21 cellular contexts compared by ENCODE assay signal in genomic region chr18:22368066-22368465, GRCh38. TPM values are rescaled to one million over a fixed set of nuclear protein-coding genes. Genes with fewer than 3 reads are reported as not detected.
DNase-seq lines count a peak whose midpoint lies in the region; ATAC-seq, FAIRE-seq and TF ChIP-seq lines count a peak whose summit lies in the region.
"Had no signal": no experiment of that assay in that cellular context is flagged by ENCODE, and none has a peak within 500 bp of the region (broad histone marks: within the 10 kb centered on the region; RNA-seq: fewer than 3 reads in every experiment).

No MANE protein-coding gene starts in this region.

- no peak overlapping the region for H3K4me3 ChIP-seq in bronchial epithelial cell (ENCODE audit: low read depth, low read length)
- no peak overlapping the region for H3K4me3 ChIP-seq in heart right ventricle
- H3K4me3 ChIP-seq in right cardiac atrium (ENCODE audit: low read length), result no peak overlapping the region
- H3K4me3 ChIP-seq: GM23248 had no signal

- H3K27ac Mint-ChIP-seq in activated CD4-positive, alpha-beta memory T cell treated with anti-CD3 and anti-CD28 coated beads for 36 hours, result no peak overlapping the region
- H3K27ac Mint-ChIP-seq: CD4-positive, CD25-positive, alpha-beta regulatory T cell had no signal

- H3K4me1 ChIP-seq in heart right ventricle (no peaks in the 10 kb centered on the region), right cardiac atrium (ENCODE audit: control insufficient read depth, insufficient read depth, low read length) (no peaks in the 10 kb centered on the region)
- H3K4me1 ChIP-seq: BE2C, Caco-2 had no signal

- no peaks in the 10 kb centered on the region for H3K27me3 Mint-ChIP-seq in activated CD4-positive, alpha-beta memory T cell treated with anti-CD3 and anti-CD28 coated beads for 36 hours
- H3K27me3 Mint-ChIP-seq: CD4-positive, CD25-positive, alpha-beta regulatory T cell had no signal

- intact Hi-C loops in heart right ventricle (cut with DNase I), result loop anchor here in 3 of 10 donors (5.0 to 10.0 kb wide), 3 partner anchors 101 to 453 kb away; no protein-coding TSS in a partner anchor
- intact Hi-C loops in right cardiac atrium (cut with DNase I), result loop anchor here in 1 of 4 donors (10.0 kb wide), 1 partner anchor 97 kb away; no protein-coding TSS in a partner anchor
- intact Hi-C loops in sciatic nerve (cut with DNase I), result no loop called here
- intact Hi-C loops in activated CD4-positive, alpha-beta memory T cell treated with anti-CD3 and anti-CD28 coated beads for 36 hours (cut with micrococcal nuclease), result no loop called here

- H3K36me3 ChIP-seq in bronchial epithelial cell (ENCODE audit: control insufficient read depth, insufficient read depth, low read length) (no peaks in the 10 kb centered on the region), heart right ventricle (no peaks in the 10 kb centered on the region)
- H3K36me3 ChIP-seq: BE2C had no signal

- peak; percentile 25 to 95 (median 79) for ATAC-seq in heart right ventricle
- peak; percentile 78 to 86 for ATAC-seq in right cardiac atrium
- no peak for ATAC-seq in sciatic nerve
- ATAC-seq in GM21717 (IDR thresholded peaks at IDR 0.05; ENCODE audit: unreplicated experiment), result no peak

- POLR2A ChIA-PET in activated CD4-positive, alpha-beta memory T cell treated with anti-CD3 and anti-CD28 coated beads for 36 hours (lab: Charles Lee), result no interaction called here

- CTCF ChIA-PET in activated CD4-positive, alpha-beta memory T cell treated with anti-CD3 and anti-CD28 coated beads for 36 hours (lab: Charles Lee), result no interaction called here

- no peaks in the 10 kb centered on the region for H3K36me3 Mint-ChIP-seq in activated CD4-positive, alpha-beta memory T cell treated with anti-CD3 and anti-CD28 coated beads for 36 hours
- H3K36me3 Mint-ChIP-seq: CD4-positive, CD25-positive, alpha-beta regulatory T cell had no signal

- H3K27ac ChIP-seq in heart right ventricle (peak overlapping the region in 3 of 10 donors; percentile 3 to 22 (median 17)), right cardiac atrium (ENCODE audit: low read length) (peak overlapping the region; percentile 45)
- H3K27ac ChIP-seq: GM23248 had no signal

- H3K9me3 Mint-ChIP-seq in activated CD4-positive, alpha-beta memory T cell treated with anti-CD3 and anti-CD28 coated beads for 36 hours, result peaks cover 2% of the 10 kb centered on the region

- DNase-seq in amniotic epithelial cell (ENCODE audit: low read depth) (peak; percentile 32), bronchial epithelial cell (ENCODE audit: low read depth) (peak; percentile 53), heart right ventricle (no peak), right cardiac atrium (no peak), sciatic nerve (ENCODE audit: low spot score) (no peak)
- no peak for DNase-seq in activated CD4-positive, alpha-beta memory T cell treated with anti-CD3 and anti-CD28 coated beads for 36 hours
- DNase-seq: ACHN; BE2C; C1 segment of cervical spinal cord; Caco-2; CD4-positive, CD25-positive, alpha-beta regulatory T cell; HCEC 1CT had no signal

- H3K9me3 ChIP-seq in heart right ventricle (peaks cover 0 to 3% (median 0%) of the 10 kb centered on the region in 11 donors), right cardiac atrium (ENCODE audit: control insufficient read depth, low read length) (no peaks in the 10 kb centered on the region)
- H3K9me3 ChIP-seq: BE2C, Caco-2 had no signal

- 56 to 60% methylated on average over 1 of the region's 1 CpG for WGBS in heart right ventricle, 2 donors
- WGBS in right cardiac atrium, result 61% methylated on average over 1 of the region's 1 CpG

- no peaks in the 10 kb centered on the region for H3K4me1 Mint-ChIP-seq in activated CD4-positive, alpha-beta memory T cell treated with anti-CD3 and anti-CD28 coated beads for 36 hours (ENCODE audit: low read depth)
- H3K4me1 Mint-ChIP-seq: CD4-positive, CD25-positive, alpha-beta regulatory T cell had no signal

- FAIRE-seq in bronchial epithelial cell (lab: Jason Lieb, UNC), result peak; percentile 88
- FAIRE-seq: A204.1, D721Med, G401.6, GM12891, GM19239 had no signal

- H3K27me3 ChIP-seq in bronchial epithelial cell (ENCODE audit: control insufficient read depth, insufficient read depth, low read length) (no peaks in the 10 kb centered on the region), heart right ventricle (no peaks in the 10 kb centered on the region), right cardiac atrium (ENCODE audit: control insufficient read depth, insufficient read depth) (no peaks in the 10 kb centered on the region)
- H3K27me3 ChIP-seq: BE2C had no signal

- no peak overlapping the region for H3K4me3 Mint-ChIP-seq in activated CD4-positive, alpha-beta memory T cell treated with anti-CD3 and anti-CD28 coated beads for 36 hours
- H3K4me3 Mint-ChIP-seq: CD4-positive, CD25-positive, alpha-beta regulatory T cell had no signal

- no peak for TF ChIP-seq CTCF in bronchial epithelial cell (IDR thresholded peaks at IDR 0.05; ENCODE audit: insufficient read depth, low read length, severe bottlenecking)
- TF ChIP-seq CTCF in heart right ventricle (IDR thresholded peaks at IDR 0.05), result no peak

RNA-seq across cellular contexts. Expression of gene CTAGE1, which starts 49.6 kb away (rescaled TPM):
- total RNA-seq in bronchial epithelial cell (under 0.01 TPM in 1 of 2 replicates, not detected in the other), heart right ventricle (under 1 TPM in 2 of 10 donors, not detected in 8; 0.07 to 0.10 TPM), right cardiac atrium (under 1 TPM in 1 of 4 donors, not detected in 3; 0.09 TPM), sciatic nerve (not detected)
- polyA plus RNA-seq in heart right ventricle (not detected), right cardiac atrium (0.07 TPM)
- total RNA-seq in activated CD4-positive, alpha-beta memory T cell treated with anti-CD3 and anti-CD28 coated beads for 36 hours, result not detected
- total RNA-seq: Caco-2; CD4-positive, CD25-positive, alpha-beta regulatory T cell; H4; HT-29 had no signal
- polyA plus RNA-seq: CD4-positive, CD25-positive, alpha-beta regulatory T cell had no signal

Comparison
In these comparisons a context has a peak if more than half of its experiments do, and no peak if none do; other contexts are left out.
1. DNase-seq: peak in amniotic epithelial cell (single experiment) and bronchial epithelial cell (single experiment); none in heart right ventricle (0 of 2), right cardiac atrium (0 of 3), sciatic nerve (single experiment) and activated CD4-positive, alpha-beta memory T cell treated with anti-CD3 and anti-CD28 coated beads for 36 hours (single experiment).
2. ATAC-seq: peak in heart right ventricle (8 of 8) and right cardiac atrium (2 of 2); none in sciatic nerve (single experiment) and GM21717 (single experiment).